In the genomic region with DNA sequence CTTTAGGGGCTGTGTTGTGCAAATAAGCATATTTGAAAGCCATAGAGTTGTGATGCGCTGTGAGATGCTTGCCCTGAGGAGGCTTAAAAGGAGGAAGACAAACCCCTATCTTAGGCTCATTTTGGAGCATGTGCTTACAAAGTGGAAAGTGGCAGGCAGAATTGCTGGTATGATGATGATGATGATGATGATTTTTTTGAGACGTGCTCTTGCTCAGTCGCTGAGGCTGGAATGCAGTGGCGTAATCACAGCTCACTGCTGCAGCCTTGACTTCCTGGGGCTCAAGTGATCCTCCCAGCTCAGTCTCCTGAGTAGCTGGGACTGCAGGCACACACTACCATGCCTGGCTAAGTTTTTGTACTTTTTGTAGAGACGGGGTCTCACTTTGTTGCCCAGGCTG, we compare ENCODE assay signal across 1 cellular context.
TF ChIP-seq lines count a peak whose summit lies in the region.

No MANE protein-coding gene starts in this region.

TF ChIP-seq in HepG2, 621 proteins besides CTCF, POLR2A, EP300 and RAD21 (continued from another document and continues in another):
- TF ChIP-seq, protein P1, sequence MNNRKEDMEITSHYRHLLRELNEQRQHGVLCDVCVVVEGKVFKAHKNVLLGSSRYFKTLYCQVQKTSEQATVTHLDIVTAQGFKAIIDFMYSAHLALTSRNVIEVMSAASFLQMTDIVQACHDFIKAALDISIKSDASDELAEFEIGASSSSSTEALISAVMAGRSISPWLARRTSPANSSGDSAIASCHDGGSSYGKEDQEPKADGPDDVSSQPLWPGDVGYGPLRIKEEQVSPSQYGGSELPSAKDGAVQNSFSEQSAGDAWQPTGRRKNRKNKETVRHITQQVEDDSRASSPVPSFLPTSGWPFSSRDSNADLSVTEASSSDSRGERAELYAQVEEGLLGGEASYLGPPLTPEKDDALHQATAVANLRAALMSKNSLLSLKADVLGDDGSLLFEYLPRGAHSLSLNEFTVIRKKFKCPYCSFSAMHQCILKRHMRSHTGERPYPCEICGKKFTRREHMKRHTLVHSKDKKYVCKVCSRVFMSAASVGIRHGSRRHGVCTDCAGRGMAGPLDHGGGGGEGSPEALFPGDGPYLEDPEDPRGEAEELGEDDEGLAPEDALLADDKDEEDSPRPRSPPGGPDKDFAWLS (CRISPR knock-in tag; IDR thresholded peaks at IDR 0.05; ENCODE audit: borderline replicate concordance), result no peak
- TF ChIP-seq, protein P2, sequence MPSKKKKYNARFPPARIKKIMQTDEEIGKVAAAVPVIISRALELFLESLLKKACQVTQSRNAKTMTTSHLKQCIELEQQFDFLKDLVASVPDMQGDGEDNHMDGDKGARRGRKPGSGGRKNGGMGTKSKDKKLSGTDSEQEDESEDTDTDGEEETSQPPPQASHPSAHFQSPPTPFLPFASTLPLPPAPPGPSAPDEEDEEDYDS (CRISPR knock-in tag; IDR thresholded peaks at IDR 0.05), result 0 out of 2 replicates have a peak, but pooled peaks have one; percentile 17
- TF ChIP-seq TGIF2 (CRISPR knock-in tag; IDR thresholded peaks at IDR 0.05) (0 out of 2 replicates have a peak, but pooled peaks have one; percentile 50), PAWR (CRISPR knock-in tag; IDR thresholded peaks at IDR 0.05; ENCODE audit: borderline replicate concordance) (no peak), CC2D1A (CRISPR knock-in tag; IDR thresholded peaks at IDR 0.05) (no peak), SNRNP70 (IDR thresholded peaks at IDR 0.05; ENCODE audit: low read depth, low read length) (no peak), STAT6 (CRISPR knock-in tag; IDR thresholded peaks at IDR 0.05; ENCODE audit: borderline replicate concordance) (no peak), ETV5 (CRISPR knock-in tag; IDR thresholded peaks at IDR 0.05; ENCODE audit: borderline replicate concordance) (peak; percentile 77; the same call in 1 of the 2 replicates), ZNF468 (CRISPR knock-in tag; IDR thresholded peaks at IDR 0.05) (no peak), SAP130 (CRISPR knock-in tag; IDR thresholded peaks at IDR 0.05; ENCODE audit: low read depth) (peak; percentile 90), ZNF747 (CRISPR knock-in tag; IDR thresholded peaks at IDR 0.05; ENCODE audit: borderline replicate concordance) (no peak), ZFYVE20 (CRISPR knock-in tag; IDR thresholded peaks at IDR 0.05; ENCODE audit: borderline replicate concordance, low read depth) (no peak), CBX5 (CRISPR knock-in tag; IDR thresholded peaks at IDR 0.05; ENCODE audit: borderline replicate concordance) (no peak; the same call in 1 of the 2 replicates), ZNF598 (CRISPR knock-in tag; IDR thresholded peaks at IDR 0.05; ENCODE audit: borderline replicate concordance) (no peak), SNAPC4 (CRISPR knock-in tag; IDR thresholded peaks at IDR 0.05) (no peak), HMG20A (CRISPR knock-in tag; IDR thresholded peaks at IDR 0.05; ENCODE audit: borderline replicate concordance) (peak; percentile 17; the same call in 1 of the 2 replicates), ZNF34 (CRISPR knock-in tag; IDR thresholded peaks at IDR 0.05; ENCODE audit: borderline replicate concordance) (no peak), NFIC (IDR thresholded peaks at IDR 0.05; ENCODE audit: low read length) (no peak), TFE3 (CRISPR knock-in tag; IDR thresholded peaks at IDR 0.05) (no peak), NKX3-1 (CRISPR knock-in tag; IDR thresholded peaks at IDR 0.05) (no peak), ARID2 (CRISPR knock-in tag; IDR thresholded peaks at IDR 0.05; ENCODE audit: borderline replicate concordance) (peak; percentile 69; the same call in 1 of the 2 replicates), ZNF552 (CRISPR knock-in tag; IDR thresholded peaks at IDR 0.05; ENCODE audit: borderline replicate concordance) (no peak), HHEX (CRISPR knock-in tag; IDR thresholded peaks at IDR 0.05) (no peak), EEA1 (CRISPR knock-in tag; IDR thresholded peaks at IDR 0.05; ENCODE audit: borderline replicate concordance) (no peak), KDM2A (CRISPR knock-in tag; IDR thresholded peaks at IDR 0.05; ENCODE audit: borderline replicate concordance, low read depth) (peak; percentile 22; the same call in 1 of the 2 replicates), RXRA (CRISPR knock-in tag; IDR thresholded peaks at IDR 0.05) (0 out of 2 replicates have a peak, but pooled peaks have one; percentile 30), KLF15 (CRISPR knock-in tag; IDR thresholded peaks at IDR 0.05; ENCODE audit: borderline replicate concordance) (no peak), SNAI1 (CRISPR knock-in tag; IDR thresholded peaks at IDR 0.05; ENCODE audit: borderline replicate concordance) (no peak)
- TF ChIP-seq, protein P3, sequence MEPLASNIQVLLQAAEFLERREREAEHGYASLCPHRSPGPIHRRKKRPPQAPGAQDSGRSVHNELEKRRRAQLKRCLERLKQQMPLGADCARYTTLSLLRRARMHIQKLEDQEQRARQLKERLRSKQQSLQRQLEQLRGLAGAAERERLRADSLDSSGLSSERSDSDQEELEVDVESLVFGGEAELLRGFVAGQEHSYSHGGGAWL (CRISPR knock-in tag; IDR thresholded peaks at IDR 0.05), result no peak
- TF ChIP-seq, protein P4, sequence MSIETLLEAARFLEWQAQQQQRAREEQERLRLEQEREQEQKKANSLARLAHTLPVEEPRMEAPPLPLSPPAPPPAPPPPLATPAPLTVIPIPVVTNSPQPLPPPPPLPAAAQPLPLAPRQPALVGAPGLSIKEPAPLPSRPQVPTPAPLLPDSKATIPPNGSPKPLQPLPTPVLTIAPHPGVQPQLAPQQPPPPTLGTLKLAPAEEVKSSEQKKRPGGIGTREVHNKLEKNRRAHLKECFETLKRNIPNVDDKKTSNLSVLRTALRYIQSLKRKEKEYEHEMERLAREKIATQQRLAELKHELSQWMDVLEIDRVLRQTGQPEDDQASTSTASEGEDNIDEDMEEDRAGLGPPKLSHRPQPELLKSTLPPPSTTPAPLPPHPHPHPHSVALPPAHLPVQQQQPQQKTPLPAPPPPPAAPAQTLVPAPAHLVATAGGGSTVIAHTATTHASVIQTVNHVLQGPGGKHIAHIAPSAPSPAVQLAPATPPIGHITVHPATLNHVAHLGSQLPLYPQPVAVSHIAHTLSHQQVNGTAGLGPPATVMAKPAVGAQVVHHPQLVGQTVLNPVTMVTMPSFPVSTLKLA (IDR thresholded peaks at IDR 0.05), result no peak
- TF ChIP-seq, protein P5, sequence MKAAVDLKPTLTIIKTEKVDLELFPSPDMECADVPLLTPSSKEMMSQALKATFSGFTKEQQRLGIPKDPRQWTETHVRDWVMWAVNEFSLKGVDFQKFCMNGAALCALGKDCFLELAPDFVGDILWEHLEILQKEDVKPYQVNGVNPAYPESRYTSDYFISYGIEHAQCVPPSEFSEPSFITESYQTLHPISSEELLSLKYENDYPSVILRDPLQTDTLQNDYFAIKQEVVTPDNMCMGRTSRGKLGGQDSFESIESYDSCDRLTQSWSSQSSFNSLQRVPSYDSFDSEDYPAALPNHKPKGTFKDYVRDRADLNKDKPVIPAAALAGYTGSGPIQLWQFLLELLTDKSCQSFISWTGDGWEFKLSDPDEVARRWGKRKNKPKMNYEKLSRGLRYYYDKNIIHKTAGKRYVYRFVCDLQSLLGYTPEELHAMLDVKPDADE (CRISPR knock-in tag; IDR thresholded peaks at IDR 0.05), result no peak
- TF ChIP-seq, protein P6, sequence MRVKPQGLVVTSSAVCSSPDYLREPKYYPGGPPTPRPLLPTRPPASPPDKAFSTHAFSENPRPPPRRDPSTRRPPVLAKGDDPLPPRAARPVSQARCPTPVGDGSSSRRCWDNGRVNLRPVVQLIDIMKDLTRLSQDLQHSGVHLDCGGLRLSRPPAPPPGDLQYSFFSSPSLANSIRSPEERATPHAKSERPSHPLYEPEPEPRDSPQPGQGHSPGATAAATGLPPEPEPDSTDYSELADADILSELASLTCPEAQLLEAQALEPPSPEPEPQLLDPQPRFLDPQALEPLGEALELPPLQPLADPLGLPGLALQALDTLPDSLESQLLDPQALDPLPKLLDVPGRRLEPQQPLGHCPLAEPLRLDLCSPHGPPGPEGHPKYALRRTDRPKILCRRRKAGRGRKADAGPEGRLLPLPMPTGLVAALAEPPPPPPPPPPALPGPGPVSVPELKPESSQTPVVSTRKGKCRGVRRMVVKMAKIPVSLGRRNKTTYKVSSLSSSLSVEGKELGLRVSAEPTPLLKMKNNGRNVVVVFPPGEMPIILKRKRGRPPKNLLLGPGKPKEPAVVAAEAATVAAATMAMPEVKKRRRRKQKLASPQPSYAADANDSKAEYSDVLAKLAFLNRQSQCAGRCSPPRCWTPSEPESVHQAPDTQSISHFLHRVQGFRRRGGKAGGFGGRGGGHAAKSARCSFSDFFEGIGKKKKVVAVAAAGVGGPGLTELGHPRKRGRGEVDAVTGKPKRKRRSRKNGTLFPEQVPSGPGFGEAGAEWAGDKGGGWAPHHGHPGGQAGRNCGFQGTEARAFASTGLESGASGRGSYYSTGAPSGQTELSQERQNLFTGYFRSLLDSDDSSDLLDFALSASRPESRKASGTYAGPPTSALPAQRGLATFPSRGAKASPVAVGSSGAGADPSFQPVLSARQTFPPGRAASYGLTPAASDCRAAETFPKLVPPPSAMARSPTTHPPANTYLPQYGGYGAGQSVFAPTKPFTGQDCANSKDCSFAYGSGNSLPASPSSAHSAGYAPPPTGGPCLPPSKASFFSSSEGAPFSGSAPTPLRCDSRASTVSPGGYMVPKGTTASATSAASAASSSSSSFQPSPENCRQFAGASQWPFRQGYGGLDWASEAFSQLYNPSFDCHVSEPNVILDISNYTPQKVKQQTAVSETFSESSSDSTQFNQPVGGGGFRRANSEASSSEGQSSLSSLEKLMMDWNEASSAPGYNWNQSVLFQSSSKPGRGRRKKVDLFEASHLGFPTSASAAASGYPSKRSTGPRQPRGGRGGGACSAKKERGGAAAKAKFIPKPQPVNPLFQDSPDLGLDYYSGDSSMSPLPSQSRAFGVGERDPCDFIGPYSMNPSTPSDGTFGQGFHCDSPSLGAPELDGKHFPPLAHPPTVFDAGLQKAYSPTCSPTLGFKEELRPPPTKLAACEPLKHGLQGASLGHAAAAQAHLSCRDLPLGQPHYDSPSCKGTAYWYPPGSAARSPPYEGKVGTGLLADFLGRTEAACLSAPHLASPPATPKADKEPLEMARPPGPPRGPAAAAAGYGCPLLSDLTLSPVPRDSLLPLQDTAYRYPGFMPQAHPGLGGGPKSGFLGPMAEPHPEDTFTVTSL (CRISPR knock-in tag; IDR thresholded peaks at IDR 0.05; ENCODE audit: borderline replicate concordance), result no peak
